14 cellular contexts compared by ENCODE assay signal in genomic region chr18:62662799-62663173, GRCh38. TPM values are rescaled to one million over a fixed set of nuclear protein-coding genes. Genes with fewer than 3 reads are reported as not detected.
DNase-seq lines count a peak whose midpoint lies in the region; ATAC-seq, FAIRE-seq and TF ChIP-seq lines count a peak whose summit lies in the region.
"Had no signal": no experiment of that assay in that cellular context is flagged by ENCODE, and none has a peak within 500 bp of the region (broad histone marks: within the 10 kb centered on the region; RNA-seq: fewer than 3 reads in every experiment).

No MANE protein-coding gene starts in this region.

- no peaks in the 10 kb centered on the region for H3K36me3 ChIP-seq in smooth muscle cell (ENCODE audit: low read depth)
- H3K36me3 ChIP-seq: BLaER1 treated with 17β-estradiol and CSF1 and Interleukin-3, amounts not matched to agents 10 nM and 100 nM had no signal

- H2AFZ ChIP-seq in smooth muscle cell (ENCODE audit: low read depth): no peak overlapping the region
- H2AFZ ChIP-seq: GM23248 had no signal

- H3K4me1 ChIP-seq in right cardiac atrium (ENCODE audit: control insufficient read depth, insufficient read depth, low read length) (no peaks in the 10 kb centered on the region), smooth muscle cell (ENCODE audit: low read depth) (no peaks in the 10 kb centered on the region)

- H4K20me1 ChIP-seq in smooth muscle cell (ENCODE audit: low read depth): no peaks in the 10 kb centered on the region
- H4K20me1 ChIP-seq: BLaER1 treated with 17β-estradiol and CSF1 and Interleukin-3, amounts not matched to agents 10 nM and 100 nM had no signal

- H3K27ac ChIP-seq in right cardiac atrium (ENCODE audit: low read length) (no peak overlapping the region), VCaP (peak overlapping the region; percentile 53; the same call in 1 of the 2 replicates), smooth muscle cell (ENCODE audit: low read depth) (peak overlapping the region; percentile 65)
- H3K27ac ChIP-seq: BLaER1 treated with 17β-estradiol and CSF1 and Interleukin-3, amounts not matched to agents 10 nM and 100 nM; GM23248 had no signal

- no peak overlapping the region for H3K9ac ChIP-seq in smooth muscle cell (ENCODE audit: low read depth)
- H3K9ac ChIP-seq: BLaER1 treated with 17β-estradiol and CSF1 and Interleukin-3, amounts not matched to agents 10 nM and 100 nM; GM23248 had no signal

- peak; percentile 51 for FAIRE-seq in D721Med (lab: Jason Lieb, UNC)
- FAIRE-seq: GM12878 had no signal

- no peaks in the 10 kb centered on the region for H3K36me3 Mint-ChIP-seq in WTC11
- H3K36me3 Mint-ChIP-seq: CD4-positive, CD25-positive, alpha-beta regulatory T cell had no signal

- H3K4me1 Mint-ChIP-seq in WTC11: peaks cover 4% of the 10 kb centered on the region; the same call in 1 of the 2 replicates
- H3K4me1 Mint-ChIP-seq: CD4-positive, CD25-positive, alpha-beta regulatory T cell had no signal

- 81% methylated on average over 4 of the region's 4 CpGs for WGBS in right cardiac atrium
- WGBS in smooth muscle cell (ENCODE audit: low lambda C conversion rate): 94% methylated on average over 4 of the region's 4 CpGs

- ATAC-seq in Right ventricle myocardium inferior: peak; percentile 31
- ATAC-seq in right cardiac atrium: no peak
- ATAC-seq in GM19395 (IDR thresholded peaks at IDR 0.05; ENCODE audit: unreplicated experiment): no peak
- no peak for ATAC-seq in WTC11
- ATAC-seq: GM12878 had no signal

- no peak for DNase-seq in Right ventricle myocardium inferior (ENCODE audit: missing footprints)
- DNase-seq in right cardiac atrium: no peak
- DNase-seq in D721Med (ENCODE audit: insufficient read length, low spot score): no peak
- DNase-seq in smooth muscle cell (lab: John Stamatoyannopoulos, UW; ENCODE audit: unreplicated experiment): no peak
- no peak for DNase-seq in WTC11 (ENCODE audit: low spot score)
- DNase-seq: 8988T; CD4-positive, CD25-positive, alpha-beta regulatory T cell; DMS79; GM23248; IMR-90 had no signal

- intact Hi-C loops in Right ventricle myocardium inferior (cut with DNase I): no loop called here
- intact Hi-C loops in right cardiac atrium (cut with DNase I): no loop called here

- H3K9me3 ChIP-seq in right cardiac atrium (ENCODE audit: control insufficient read depth, low read length): no peaks in the 10 kb centered on the region
- no peaks in the 10 kb centered on the region for H3K9me3 ChIP-seq in smooth muscle cell (replicated peaks; ENCODE audit: low read depth)

- peaks cover 4% of the 10 kb centered on the region for H3K9me3 Mint-ChIP-seq in WTC11

- no peak for TF ChIP-seq CTCF in D721Med (IDR thresholded peaks at IDR 0.05; ENCODE audit: insufficient read depth, missing control alignments)
- no peak for TF ChIP-seq CTCF in VCaP (conservative IDR thresholded peaks at IDR 0.05)
- no peak for TF ChIP-seq CTCF in smooth muscle cell (IDR thresholded peaks at IDR 0.05; ENCODE audit: borderline replicate concordance, insufficient read depth, poor library complexity, severe bottlenecking)
- TF ChIP-seq CTCF in WTC11 (IDR thresholded peaks at IDR 0.05): no peak

- no peaks in the 10 kb centered on the region for H3F3A ChIP-seq in smooth muscle cell (ENCODE audit: low read depth)

- CTCF ChIA-PET in WTC11 (lab: Charles Lee): interaction anchor here (0.7 kb wide), 1 partner anchor 46 kb away, joined by 4 read pairs; no protein-coding TSS in a partner anchor

- no peak overlapping the region for H3K27ac Mint-ChIP-seq in WTC11

- H3K4me3 ChIP-seq in right cardiac atrium (ENCODE audit: low read length): no peak overlapping the region
- H3K4me3 ChIP-seq in smooth muscle cell: no peak overlapping the region
- H3K4me3 ChIP-seq: BLaER1 treated with 17β-estradiol and CSF1 and Interleukin-3, amounts not matched to agents 10 nM and 100 nM; GM12878; GM23248 had no signal

- H3K79me2 ChIP-seq in smooth muscle cell (ENCODE audit: low read depth): no peaks in the 10 kb centered on the region

- POLR2A ChIA-PET in WTC11 (lab: Charles Lee): no interaction called here

- no peak overlapping the region for H3K4me3 Mint-ChIP-seq in WTC11
- H3K4me3 Mint-ChIP-seq: CD4-positive, CD25-positive, alpha-beta regulatory T cell had no signal

- H3K27me3 ChIP-seq in right cardiac atrium (ENCODE audit: control insufficient read depth, insufficient read depth) (no peaks in the 10 kb centered on the region), smooth muscle cell (ENCODE audit: low read depth) (no peaks in the 10 kb centered on the region)
- H3K27me3 ChIP-seq: BLaER1 treated with 17β-estradiol and CSF1 and Interleukin-3, amounts not matched to agents 10 nM and 100 nM had no signal

- H3K27me3 Mint-ChIP-seq in WTC11 (ENCODE audit: low read depth): no peaks in the 10 kb centered on the region
- H3K27me3 Mint-ChIP-seq: CD4-positive, CD25-positive, alpha-beta regulatory T cell had no signal

- H3K4me2 ChIP-seq in smooth muscle cell: no peak overlapping the region
- H3K4me2 ChIP-seq: BLaER1 treated with 17β-estradiol and CSF1 and Interleukin-3, amounts not matched to agents 10 nM and 100 nM had no signal

TF ChIP-seq in WTC11, 78 proteins besides CTCF, POLR2A, EP300 and RAD21:
- TF ChIP-seq ZNF416 (CRISPR knock-in tag; IDR thresholded peaks at IDR 0.05) (no peak), ZNF671 (CRISPR knock-in tag; IDR thresholded peaks at IDR 0.05) (no peak), JAZF1 (CRISPR knock-in tag; IDR thresholded peaks at IDR 0.05) (no peak), ZBTB21 (CRISPR knock-in tag; IDR thresholded peaks at IDR 0.05; ENCODE audit: borderline replicate concordance) (no peak), E2F5 (CRISPR knock-in tag; IDR thresholded peaks at IDR 0.05) (no peak), USF2 (CRISPR knock-in tag; IDR thresholded peaks at IDR 0.05) (no peak), NR3C1 (CRISPR knock-in tag; conservative IDR thresholded peaks at IDR 0.05; ENCODE audit: low read depth) (no peak), ZMAT4 (CRISPR knock-in tag; IDR thresholded peaks at IDR 0.05) (no peak), ZNF138 (CRISPR knock-in tag; conservative IDR thresholded peaks at IDR 0.05) (no peak), HMGA2 (CRISPR knock-in tag; IDR thresholded peaks at IDR 0.05) (no peak), FOXJ3 (CRISPR knock-in tag; IDR thresholded peaks at IDR 0.05; ENCODE audit: borderline replicate concordance) (no peak)

RNA-seq across cellular contexts. Expression of gene PHLPP1, which starts 52.6 kb away (rescaled TPM):
- total RNA-seq in Right ventricle myocardium inferior (5.1 TPM), right cardiac atrium (1 to 10 TPM; 4.1 to 6.4 (median 5.3) TPM), smooth muscle cell (4.3 and 5.3 TPM in 2 replicates), WTC11 (2021) (49.1 to 52.0 TPM (median 49.5 TPM) in 3 replicates)
- polyA plus RNA-seq in right cardiac atrium (1.7 TPM), smooth muscle cell (1.1 and 3.1 TPM in 2 replicates)
